ENCODE assay signal across 19 cellular contexts in the genomic region with DNA sequence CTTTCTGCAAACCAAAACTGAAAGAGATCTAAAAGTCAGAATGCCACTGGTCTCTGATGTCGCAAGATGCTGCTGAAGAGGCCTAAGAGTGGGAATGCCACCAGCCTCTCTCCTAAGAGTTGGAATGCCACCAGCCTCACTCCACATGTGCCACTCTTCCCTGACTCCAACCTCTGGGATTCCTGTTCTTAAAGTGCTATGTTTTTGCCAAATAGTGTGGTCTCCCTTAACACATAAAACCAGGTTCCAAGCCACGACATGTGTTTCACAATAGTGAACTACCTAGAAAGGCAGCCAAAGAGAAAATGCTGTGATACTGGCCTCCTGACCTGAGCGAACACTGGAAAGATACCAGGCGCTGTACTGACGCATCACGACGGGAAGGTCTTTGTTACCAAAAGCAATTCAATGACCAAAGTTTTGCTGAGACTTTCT.
DNase-seq lines count a peak whose midpoint lies in the region; ATAC-seq and TF ChIP-seq lines count a peak whose summit lies in the region.
"Had no signal": no experiment of that assay in that cellular context is flagged by ENCODE, and none has a peak within 500 bp of the region (broad histone marks: within the 10 kb centered on the region; RNA-seq: fewer than 3 reads in every experiment).

No MANE protein-coding gene starts in this region.

- no peaks in the 10 kb centered on the region for H3K27me3 Mint-ChIP-seq in activated CD4-positive, alpha-beta T cell treated with anti-CD3 and anti-CD28 coated beads, Interleukin-2, amount 10 ng/mL, durations not matched to agents 24 days and 14 days
- H3K27me3 Mint-ChIP-seq in WTC11 (ENCODE audit: low read depth) (no peaks in the 10 kb centered on the region), immature natural killer cell (ENCODE audit: low read depth in 3 of 3) (no peaks in the 10 kb centered on the region)

- no peak for DNase-seq in activated CD4-positive, alpha-beta T cell treated with anti-CD3 and anti-CD28 coated beads, Interleukin-2, amount 10 ng/mL, durations not matched to agents 24 days and 14 days
- DNase-seq in activated CD4-positive, alpha-beta T cell treated with anti-CD3 and anti-CD28 coated beads for 48 hours, result no peak
- no peak for DNase-seq in WTC11 (ENCODE audit: low spot score)
- no peak for DNase-seq in immature natural killer cell
- peak; percentile 81 for DNase-seq in sigmoid colon
- DNase-seq in NCI-H1092 treated with DMSO at 0.1 percent for 48 hours (lab: John Stamatoyannopoulos, UW), result no peak
- no peak for DNase-seq in RKO (ENCODE audit: low spot score)
- DNase-seq: activated gamma-delta T cell treated with Interleukin-2 at 50 U/mL for 16 hours, body of pancreas, DMS79 treated with DMSO at 0.1 percent for 48 hours, dorsolateral prefrontal cortex, heart right ventricle, mucosa of descending colon, NCI-H2029, NCI-H524 treated with DMSO at 0.1 percent for 48 hours, tibial artery had no signal

- TF ChIP-seq CTCF in WTC11 (IDR thresholded peaks at IDR 0.05), result no peak
- TF ChIP-seq CTCF in sigmoid colon (IDR thresholded peaks at IDR 0.05), result no peak

- no peak overlapping the region for H3K4me3 ChIP-seq in sigmoid colon
- H3K4me3 ChIP-seq: body of pancreas, dorsolateral prefrontal cortex, heart right ventricle, mucosa of descending colon, skin epidermis, tibial artery had no signal

- no peaks in the 10 kb centered on the region for H3K9me3 ChIP-seq in sigmoid colon
- H3K9me3 ChIP-seq: body of pancreas, heart right ventricle, mucosa of descending colon, tibial artery had no signal

- CTCF ChIA-PET in WTC11 (lab: Charles Lee), result no interaction called here

- no peaks in the 10 kb centered on the region for H3K27me3 ChIP-seq in sigmoid colon
- H3K27me3 ChIP-seq: body of pancreas, dorsolateral prefrontal cortex, heart right ventricle, tibial artery had no signal

- no peaks in the 10 kb centered on the region for H3K9me3 Mint-ChIP-seq in activated CD4-positive, alpha-beta T cell treated with anti-CD3 and anti-CD28 coated beads, Interleukin-2, amount 10 ng/mL, durations not matched to agents 24 days and 14 days
- no peaks in the 10 kb centered on the region for H3K9me3 Mint-ChIP-seq in WTC11
- no peaks in the 10 kb centered on the region for H3K9me3 Mint-ChIP-seq in immature natural killer cell

- TF ChIP-seq EP300 in sigmoid colon (IDR thresholded peaks at IDR 0.05), result no peak

- POLR2A ChIA-PET in WTC11 (lab: Charles Lee), result no interaction called here

- no peak overlapping the region for H3K4me3 Mint-ChIP-seq in activated CD4-positive, alpha-beta T cell treated with anti-CD3 and anti-CD28 coated beads, Interleukin-2, amount 10 ng/mL, durations not matched to agents 24 days and 14 days
- H3K4me3 Mint-ChIP-seq in WTC11 (no peak overlapping the region), immature natural killer cell (no peak overlapping the region)

- peaks cover 13% of the 10 kb centered on the region for H3K4me1 Mint-ChIP-seq in activated CD4-positive, alpha-beta T cell treated with anti-CD3 and anti-CD28 coated beads, Interleukin-2, amount 10 ng/mL, durations not matched to agents 24 days and 14 days
- H3K4me1 Mint-ChIP-seq in WTC11 (no peaks in the 10 kb centered on the region), immature natural killer cell (peaks cover 0 to 2% of the 10 kb centered on the region in 2 donors)

- H3K27ac Mint-ChIP-seq in activated CD4-positive, alpha-beta T cell treated with anti-CD3 and anti-CD28 coated beads, Interleukin-2, amount 10 ng/mL, durations not matched to agents 24 days and 14 days, result peak overlapping the region; percentile 13
- H3K27ac Mint-ChIP-seq in WTC11 (0 out of 2 replicates have a peak overlapping the region, but pooled peaks have one; percentile 40), immature natural killer cell (peak overlapping the region in 5 of 6 donors; percentile 14 to 56 (median 29))

- peaks cover 3 to 42% (median 6%) of the 10 kb centered on the region in 4 donors for H3K36me3 ChIP-seq in sigmoid colon

- no peak overlapping the region for H3K27ac ChIP-seq in sigmoid colon
- H3K27ac ChIP-seq: 22Rv1, body of pancreas, tibial artery had no signal

- no peak for ATAC-seq in WTC11
- ATAC-seq in HG03097 (IDR thresholded peaks at IDR 0.05; ENCODE audit: low FRiP score, unreplicated experiment), result no peak
- ATAC-seq: body of pancreas, heart right ventricle, mucosa of descending colon had no signal

- H3K4me1 ChIP-seq in sigmoid colon, result peaks cover 0 to 23% (median 21%) of the 10 kb centered on the region in 4 donors
- H3K4me1 ChIP-seq: body of pancreas had no signal

- TF ChIP-seq POLR2A in sigmoid colon (IDR thresholded peaks at IDR 0.05), result no peak

- 85 to 87% methylated on average over 7 of the region's 7 CpGs for WGBS in sigmoid colon, 2 donors

- peaks cover 44% of the 10 kb centered on the region for H3K36me3 Mint-ChIP-seq in activated CD4-positive, alpha-beta T cell treated with anti-CD3 and anti-CD28 coated beads, Interleukin-2, amount 10 ng/mL, durations not matched to agents 24 days and 14 days (ENCODE audit: low read depth)
- H3K36me3 Mint-ChIP-seq in WTC11 (peaks cover 18% of the 10 kb centered on the region), immature natural killer cell (peaks cover 16 to 44% (median 18%) of the 10 kb centered on the region in 3 donors)

- intact Hi-C loops in activated CD4-positive, alpha-beta T cell treated with anti-CD3 and anti-CD28 coated beads, Interleukin-2, amount 10 ng/mL, durations not matched to agents 24 days and 14 days (cut with micrococcal nuclease), result no loop called here
- intact Hi-C loops in sigmoid colon (cut with DNase I), result no loop called here

TF ChIP-seq in WTC11, 78 proteins besides CTCF, POLR2A, EP300 and RAD21:
- TF ChIP-seq NFATC4 (CRISPR knock-in tag; IDR thresholded peaks at IDR 0.05), result no peak
- no peak for TF ChIP-seq ATF1 (CRISPR knock-in tag; IDR thresholded peaks at IDR 0.05)
- TF ChIP-seq, protein P1, sequence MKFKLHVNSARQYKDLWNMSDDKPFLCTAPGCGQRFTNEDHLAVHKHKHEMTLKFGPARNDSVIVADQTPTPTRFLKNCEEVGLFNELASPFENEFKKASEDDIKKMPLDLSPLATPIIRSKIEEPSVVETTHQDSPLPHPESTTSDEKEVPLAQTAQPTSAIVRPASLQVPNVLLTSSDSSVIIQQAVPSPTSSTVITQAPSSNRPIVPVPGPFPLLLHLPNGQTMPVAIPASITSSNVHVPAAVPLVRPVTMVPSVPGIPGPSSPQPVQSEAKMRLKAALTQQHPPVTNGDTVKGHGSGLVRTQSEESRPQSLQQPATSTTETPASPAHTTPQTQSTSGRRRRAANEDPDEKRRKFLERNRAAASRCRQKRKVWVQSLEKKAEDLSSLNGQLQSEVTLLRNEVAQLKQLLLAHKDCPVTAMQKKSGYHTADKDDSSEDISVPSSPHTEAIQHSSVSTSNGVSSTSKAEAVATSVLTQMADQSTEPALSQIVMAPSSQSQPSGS (CRISPR knock-in tag; IDR thresholded peaks at IDR 0.05; ENCODE audit: borderline replicate concordance, low read depth), result no peak
- TF ChIP-seq ZNF219 (CRISPR knock-in tag; IDR thresholded peaks at IDR 0.05; ENCODE audit: borderline replicate concordance), result no peak
- TF ChIP-seq SOX15 (CRISPR knock-in tag; IDR thresholded peaks at IDR 0.05), result no peak
- no peak for TF ChIP-seq TCF7 (CRISPR knock-in tag; IDR thresholded peaks at IDR 0.05; ENCODE audit: low read depth)
- TF ChIP-seq ZNF121 (CRISPR knock-in tag; IDR thresholded peaks at IDR 0.05), result no peak
- TF ChIP-seq, protein P2, sequence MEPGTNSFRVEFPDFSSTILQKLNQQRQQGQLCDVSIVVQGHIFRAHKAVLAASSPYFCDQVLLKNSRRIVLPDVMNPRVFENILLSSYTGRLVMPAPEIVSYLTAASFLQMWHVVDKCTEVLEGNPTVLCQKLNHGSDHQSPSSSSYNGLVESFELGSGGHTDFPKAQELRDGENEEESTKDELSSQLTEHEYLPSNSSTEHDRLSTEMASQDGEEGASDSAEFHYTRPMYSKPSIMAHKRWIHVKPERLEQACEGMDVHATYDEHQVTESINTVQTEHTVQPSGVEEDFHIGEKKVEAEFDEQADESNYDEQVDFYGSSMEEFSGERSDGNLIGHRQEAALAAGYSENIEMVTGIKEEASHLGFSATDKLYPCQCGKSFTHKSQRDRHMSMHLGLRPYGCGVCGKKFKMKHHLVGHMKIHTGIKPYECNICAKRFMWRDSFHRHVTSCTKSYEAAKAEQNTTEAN (CRISPR knock-in tag; IDR thresholded peaks at IDR 0.05), result no peak
- TF ChIP-seq JAZF1 (CRISPR knock-in tag; IDR thresholded peaks at IDR 0.05), result no peak
- no peak for TF ChIP-seq SMAD4 (CRISPR knock-in tag; IDR thresholded peaks at IDR 0.05)
